ENCODE assay signal across 18 cellular contexts in genomic region chr2:168241208-168241607, GRCh38. TPM values are rescaled to one million over a fixed set of nuclear protein-coding genes. Genes with fewer than 3 reads are reported as not detected.
DNase-seq lines count a peak whose midpoint lies in the region; ATAC-seq and TF ChIP-seq lines count a peak whose summit lies in the region.
"Had no signal": no experiment of that assay in that cellular context is flagged by ENCODE, and none has a peak within 500 bp of the region (broad histone marks: within the 10 kb centered on the region; RNA-seq: fewer than 3 reads in every experiment).

No MANE protein-coding gene starts in this region.

- H3K27ac ChIP-seq in left ventricle myocardium inferior (replicated peaks), result peak overlapping the region; percentile 69
- H3K27ac ChIP-seq in CD8-positive, alpha-beta memory T cell (ENCODE audit: low read depth, low read length), result no peak overlapping the region
- H3K27ac ChIP-seq: brain microvascular endothelial cell, gastrocnemius medialis, vagina had no signal

- intact Hi-C loops in left ventricle myocardium inferior (cut with micrococcal nuclease), result loop anchor here (10.0 kb wide), 1 partner anchor 96 kb away; no protein-coding TSS in a partner anchor
- intact Hi-C loops in activated T-helper 2 cell treated with anti-CD3 and anti-CD28 coated beads, Interferon-gamma antibody, Interleukin-2, Interleukin-4, amounts not matched to agents 10 μg/mL and 5 μg/mL and 100 μg/mL, durations not matched to agents 14 hours and 24 hours and 36 hours (cut with micrococcal nuclease), result loop anchor here (10.0 kb wide), 1 partner anchor 864 kb away; no protein-coding TSS in a partner anchor

- H3K4me1 Mint-ChIP-seq in T-helper 17 cell, result peaks cover 33% of the 10 kb centered on the region
- peaks cover 33 to 42% (median 41%) of the 10 kb centered on the region in 3 donors for H3K4me1 Mint-ChIP-seq in CD8-positive, alpha-beta memory T cell
- peaks cover 42% of the 10 kb centered on the region for H3K4me1 Mint-ChIP-seq in activated T-helper 2 cell treated with anti-CD3 and anti-CD28 coated beads, Interferon-gamma antibody, Interleukin-2, Interleukin-4, amounts not matched to agents 10 μg/mL and 5 μg/mL and 100 μg/mL, durations not matched to agents 14 hours and 24 hours and 36 hours (ENCODE audit: low read depth)

- no peaks in the 10 kb centered on the region for H3K9me3 Mint-ChIP-seq in CD8-positive, alpha-beta memory T cell
- H3K9me3 Mint-ChIP-seq in activated T-helper 2 cell treated with anti-CD3 and anti-CD28 coated beads, Interferon-gamma antibody, Interleukin-2, Interleukin-4, amounts not matched to agents 10 μg/mL and 5 μg/mL and 100 μg/mL, durations not matched to agents 14 hours and 24 hours and 36 hours, result peaks cover 4% of the 10 kb centered on the region
- H3K9me3 Mint-ChIP-seq: stimulated activated naive B cell treated with anti-CD40 and anti-IgM and Interleukin-4, amounts not matched to agents 10 μg/mL and 1 μg/mL and 100 μg/mL, for 72 hours had no signal

- no peaks in the 10 kb centered on the region for H3K27me3 Mint-ChIP-seq in T-helper 17 cell
- peaks cover 0 to 2% of the 10 kb centered on the region in 2 donors for H3K27me3 Mint-ChIP-seq in CD8-positive, alpha-beta memory T cell
- no peaks in the 10 kb centered on the region for H3K27me3 Mint-ChIP-seq in activated T-helper 2 cell treated with anti-CD3 and anti-CD28 coated beads, Interferon-gamma antibody, Interleukin-2, Interleukin-4, amounts not matched to agents 10 μg/mL and 5 μg/mL and 100 μg/mL, durations not matched to agents 14 hours and 24 hours and 36 hours (ENCODE audit: low read depth)
- H3K27me3 Mint-ChIP-seq: stimulated activated naive B cell treated with anti-CD40 and anti-IgM and Interleukin-4, amounts not matched to agents 10 μg/mL and 1 μg/mL and 100 μg/mL, for 72 hours had no signal

- H3K36me3 Mint-ChIP-seq in T-helper 17 cell (ENCODE audit: low read depth), result no peaks in the 10 kb centered on the region
- H3K36me3 Mint-ChIP-seq in CD8-positive, alpha-beta memory T cell, result peaks cover 0 to 4% (median 4%) of the 10 kb centered on the region in 3 donors
- H3K36me3 Mint-ChIP-seq in activated T-helper 2 cell treated with anti-CD3 and anti-CD28 coated beads, Interferon-gamma antibody, Interleukin-2, Interleukin-4, amounts not matched to agents 10 μg/mL and 5 μg/mL and 100 μg/mL, durations not matched to agents 14 hours and 24 hours and 36 hours (ENCODE audit: low read depth), result peaks cover 35% of the 10 kb centered on the region

- ATAC-seq in T-helper 17 cell (peak; percentile 44), GM21529 (IDR thresholded peaks at IDR 0.05; ENCODE audit: unreplicated experiment) (no peak), HG02885 (IDR thresholded peaks at IDR 0.05; ENCODE audit: poor library complexity, unreplicated experiment) (no peak)
- ATAC-seq: gastrocnemius medialis; stimulated activated naive B cell treated with anti-CD40 and anti-IgM and Interleukin-4, amounts not matched to agents 10 μg/mL and 1 μg/mL and 100 μg/mL, for 72 hours had no signal

- no peaks in the 10 kb centered on the region for H3K27me3 ChIP-seq in left ventricle myocardium inferior (ENCODE audit: low read depth)
- no peaks in the 10 kb centered on the region for H3K27me3 ChIP-seq in CD8-positive, alpha-beta memory T cell (ENCODE audit: insufficient read depth, low read length, poor library complexity, severe bottlenecking)
- H3K27me3 ChIP-seq: BE2C, brain microvascular endothelial cell, gastrocnemius medialis, vagina had no signal

- H3K4me1 ChIP-seq in left ventricle myocardium inferior, result peaks cover 54% of the 10 kb centered on the region
- H3K4me1 ChIP-seq in CD8-positive, alpha-beta memory T cell (ENCODE audit: insufficient read depth, low read length), result peaks cover 59% of the 10 kb centered on the region
- H3K4me1 ChIP-seq: BE2C had no signal

- H3K9me3 ChIP-seq in T-helper 17 cell (ENCODE audit: control insufficient read depth, low read length, poor library complexity, severe bottlenecking) (no peaks in the 10 kb centered on the region), left ventricle myocardium inferior (replicated peaks) (no peaks in the 10 kb centered on the region)
- no peaks in the 10 kb centered on the region for H3K9me3 ChIP-seq in CD8-positive, alpha-beta memory T cell (ENCODE audit: low read length)
- H3K9me3 ChIP-seq: BE2C, gastrocnemius medialis, vagina had no signal

- no peak overlapping the region for H3K4me3 ChIP-seq in left ventricle myocardium inferior
- no peak overlapping the region for H3K4me3 ChIP-seq in CD8-positive, alpha-beta memory T cell (ENCODE audit: low read length)
- H3K4me3 ChIP-seq: gastrocnemius medialis, vagina had no signal

- H3K4me3 Mint-ChIP-seq in T-helper 17 cell, result no peak overlapping the region
- H3K4me3 Mint-ChIP-seq in CD8-positive, alpha-beta memory T cell, result no peak overlapping the region
- no peak overlapping the region for H3K4me3 Mint-ChIP-seq in activated T-helper 2 cell treated with anti-CD3 and anti-CD28 coated beads, Interferon-gamma antibody, Interleukin-2, Interleukin-4, amounts not matched to agents 10 μg/mL and 5 μg/mL and 100 μg/mL, durations not matched to agents 14 hours and 24 hours and 36 hours (ENCODE audit: low read depth)
- H3K4me3 Mint-ChIP-seq: stimulated activated naive B cell treated with anti-CD40 and anti-IgM and Interleukin-4, amounts not matched to agents 10 μg/mL and 1 μg/mL and 100 μg/mL, for 72 hours had no signal

- POLR2A ChIA-PET in CD8-positive, alpha-beta memory T cell (lab: Charles Lee), result no interaction called here

- no peak overlapping the region for H3K27ac Mint-ChIP-seq in T-helper 17 cell
- H3K27ac Mint-ChIP-seq in CD8-positive, alpha-beta memory T cell, result no peak overlapping the region
- no peak overlapping the region for H3K27ac Mint-ChIP-seq in activated T-helper 2 cell treated with anti-CD3 and anti-CD28 coated beads, Interferon-gamma antibody, Interleukin-2, Interleukin-4, amounts not matched to agents 10 μg/mL and 5 μg/mL and 100 μg/mL, durations not matched to agents 14 hours and 24 hours and 36 hours
- H3K27ac Mint-ChIP-seq: stimulated activated naive B cell treated with anti-CD40 and anti-IgM and Interleukin-4, amounts not matched to agents 10 μg/mL and 1 μg/mL and 100 μg/mL, for 72 hours had no signal

- DNase-seq in stimulated activated CD4-positive, alpha-beta T cell treated with anti-CD3 and anti-CD28 coated beads, Interleukin-15, amount 100 ng/mL, for 24 hours, result peak; percentile 35
- no peak for DNase-seq in stimulated activated CD4-positive, alpha-beta T cell treated with anti-CD3 and anti-CD28 coated beads, Interleukin-2, amount 100 ng/mL, for 48 hours
- no peak for DNase-seq in T-helper 17 cell
- no peak for DNase-seq in left ventricle myocardium inferior
- DNase-seq in CD8-positive, alpha-beta memory T cell, result no peak
- no peak for DNase-seq in activated T-helper 2 cell treated with anti-CD3 and anti-CD28 coated beads, Interferon-gamma antibody, Interleukin-2, Interleukin-4, amounts not matched to agents 10 μg/mL and 5 μg/mL and 100 μg/mL, durations not matched to agents 14 hours and 24 hours and 36 hours (ENCODE audit: low spot score)
- DNase-seq: activated CD4-positive, CD25-positive, alpha-beta regulatory T cell treated with anti-CD3 and anti-CD28 coated beads, Interleukin-2, amount 50 U/mL, for 72 hours; BE2C; brain microvascular endothelial cell; gastrocnemius medialis; GDM1; KBM-7; NCI-H2081; stimulated activated CD4-positive, alpha-beta T cell treated with anti-CD3 and anti-CD28 coated beads, Interleukin-4, amount 100 ng/mL, for 4 hours; stimulated activated naive B cell treated with anti-CD40 and anti-IgM and Interleukin-4, amounts not matched to agents 10 μg/mL and 1 μg/mL and 100 μg/mL, for 72 hours had no signal

- no peak for TF ChIP-seq CTCF in left ventricle myocardium inferior (IDR thresholded peaks at IDR 0.05; ENCODE audit: borderline replicate concordance)

- CTCF ChIA-PET in CD8-positive, alpha-beta memory T cell (lab: Charles Lee), result no interaction called here

- H3K36me3 ChIP-seq in left ventricle myocardium inferior, result no peaks in the 10 kb centered on the region
- H3K36me3 ChIP-seq in CD8-positive, alpha-beta memory T cell (ENCODE audit: insufficient read depth, low read length), result no peaks in the 10 kb centered on the region
- H3K36me3 ChIP-seq: BE2C, brain microvascular endothelial cell, gastrocnemius medialis, vagina had no signal

RNA-seq across cellular contexts. Expression of gene STK39, which starts 6.2 kb away (rescaled TPM):
- 10 to 100 TPM; 24.1 to 26.1 TPM for total RNA-seq in T-helper 17 cell
- 23.2 TPM for total RNA-seq in left ventricle myocardium inferior
- total RNA-seq in CD8-positive, alpha-beta memory T cell, result 10 to 100 TPM; 25.7 to 28.3 TPM
- polyA plus RNA-seq in CD8-positive, alpha-beta memory T cell, result 11.2 TPM
- total RNA-seq in activated T-helper 2 cell treated with anti-CD3 and anti-CD28 coated beads, Interferon-gamma antibody, Interleukin-2, Interleukin-4, amounts not matched to agents 10 μg/mL and 5 μg/mL and 100 μg/mL, durations not matched to agents 14 hours and 24 hours and 36 hours, result 46.0 and 46.3 TPM in 2 replicates
